ENCODE assay signal across 8 cellular contexts in the genomic region with DNA sequence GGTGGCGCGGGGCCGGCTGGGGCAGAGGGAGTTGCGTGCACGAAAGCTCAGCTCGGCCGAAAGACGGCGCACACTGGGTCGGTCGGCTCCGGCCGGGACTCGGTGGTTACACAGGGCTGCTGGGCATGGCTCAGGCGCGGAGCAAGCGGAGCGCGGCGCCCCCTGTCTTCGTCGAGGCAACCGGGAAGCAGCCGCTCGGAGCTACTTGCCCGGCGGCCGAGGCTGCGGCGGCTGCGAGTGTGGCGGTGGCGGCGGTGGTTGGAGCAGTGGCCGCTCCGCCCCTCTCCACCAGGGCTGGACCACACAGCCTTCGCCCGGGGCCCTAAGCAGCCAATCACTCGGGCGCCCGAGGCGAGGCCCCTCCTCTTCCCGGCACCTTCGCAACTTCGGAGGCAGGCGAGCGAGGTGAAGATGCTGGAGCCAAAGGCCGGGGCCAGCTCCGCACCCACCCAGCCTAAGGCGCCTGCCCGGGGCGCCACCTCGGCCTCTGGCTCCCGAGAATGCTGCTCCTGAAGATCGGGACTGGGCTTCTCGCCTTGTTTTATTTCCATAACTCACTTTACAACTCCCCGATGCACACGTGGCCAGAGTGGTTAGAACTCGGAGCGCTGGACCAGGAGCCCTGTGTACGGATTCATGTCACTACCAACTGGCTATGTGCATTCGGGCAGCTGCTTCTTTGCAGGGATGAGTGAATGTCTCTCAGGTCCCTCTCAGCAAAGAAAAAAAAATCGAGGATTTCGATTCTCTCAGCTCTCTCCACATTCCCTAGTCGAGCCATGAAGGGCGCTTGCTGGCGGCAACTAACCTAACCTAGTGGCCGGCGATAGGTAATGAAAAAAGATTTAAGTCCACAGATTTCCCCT. TPM values are rescaled to one million over a fixed set of nuclear protein-coding genes. Genes with fewer than 3 reads are reported as not detected.
A peak's percentile ranks its signal among the peaks of the same experiment; 100 is the strongest.
DNase-seq lines count a peak whose midpoint lies in the region; ATAC-seq and TF ChIP-seq lines count a peak whose summit lies in the region.

A gene (minus strand): TSS at position 241 of the 866 bp plus-strand sequence. CDS start 241 bp downstream, outside the sequence.

- DNase-seq in A673 (ENCODE audit: low spot score) (peak; percentile 91), NCI-H187 (lab: John Stamatoyannopoulos, UW) (peak; percentile 10 to 44), T-helper 9 cell (peak; percentile 40), brain microvascular endothelial cell (peak; percentile 85), sigmoid colon (peak; percentile 94)

- H3K36me3 ChIP-seq in A673 (ENCODE audit: insufficient read depth, low read length, poor library complexity, severe bottlenecking) = no peaks in the 10 kb centered on the region
- no peaks in the 10 kb centered on the region for H3K36me3 ChIP-seq in brain microvascular endothelial cell (replicated peaks)
- H3K36me3 ChIP-seq in iPS-15b (ENCODE audit: control insufficient read depth, insufficient read depth, low read length) = no peaks in the 10 kb centered on the region
- H3K36me3 ChIP-seq in sigmoid colon = peaks cover 0 to 7% (median 0%) of the 10 kb centered on the region in 4 donors

- CTCF ChIA-PET in A673 (lab: Charles Lee) = interaction anchor here (0.8 to 1.5 kb wide), 4 partner anchors 83 to 143 kb away, joined by 3 to 6 read pairs (median 4); no protein-coding TSS in a partner anchor

- intact Hi-C loops in A673 (cut with micrococcal nuclease; ENCODE audit: unreplicated experiment) = no loop called here
- intact Hi-C loops in sigmoid colon (cut with DNase I) = loop anchor here (1.0 to 5.0 kb wide), 4 partner anchors 108 to 318 kb away; a partner anchor contains a TSS

- 1 to 2% methylated on average over 69 of the region's 69 CpGs for WGBS in sigmoid colon, 2 donors

- no peak within 1 kb of the TSS for H3K9ac ChIP-seq in iPS-15b (ENCODE audit: low read depth, low read length)

- TF ChIP-seq EP300 in sigmoid colon (IDR thresholded peaks at IDR 0.05) = no peak

- BruUV-seq in A673 (replicated peaks; lab: Mats Ljungman, UMichigan) = no TSS peak

- H3K27ac ChIP-seq in A673 (ENCODE audit: low read depth, low read length, poor library complexity, severe bottlenecking) (no peak within 1 kb of the TSS), brain microvascular endothelial cell (no peak within 1 kb of the TSS), sigmoid colon (peak within 1 kb of the TSS in 3 of 4 donors; percentile 52 to 64 (median 58))

- H3K4me1 ChIP-seq in A673 (ENCODE audit: insufficient read depth, low read length, poor library complexity, severe bottlenecking) (peaks cover 6% of the 10 kb centered on the region), iPS-15b (ENCODE audit: control insufficient read depth, insufficient read depth, low read length) (peaks cover 7% of the 10 kb centered on the region), sigmoid colon (peaks cover 0 to 26% (median 22%) of the 10 kb centered on the region in 4 donors)

- H3K4me3 ChIP-seq in A673 (ENCODE audit: low read depth, low read length, poor library complexity, severe bottlenecking) (peak within 1 kb of the TSS; percentile 50), brain microvascular endothelial cell (ENCODE audit: low read depth, low read length) (peak within 1 kb of the TSS; percentile 53), iPS-15b (ENCODE audit: low read depth, low read length) (peak within 1 kb of the TSS; percentile 64), sigmoid colon (peak within 1 kb of the TSS; percentile 29 to 60 (median 54))

- no peak for TF ChIP-seq POLR2A in sigmoid colon (IDR thresholded peaks at IDR 0.05)

- ATAC-seq in GM18511 (IDR thresholded peaks at IDR 0.05; ENCODE audit: unreplicated experiment) (peak; percentile 82), HG02970 (IDR thresholded peaks at IDR 0.05; ENCODE audit: low FRiP score, unreplicated experiment) (peak; percentile 66)

- TF ChIP-seq CTCF in A673 (conservative IDR thresholded peaks at IDR 0.05; ENCODE audit: low read depth, low read length) (peak; percentile 72), brain microvascular endothelial cell (IDR thresholded peaks at IDR 0.05; ENCODE audit: low read depth, low read length, missing control alignments) (peak; percentile 64), sigmoid colon (IDR thresholded peaks at IDR 0.05) (peak; percentile 60 to 80 (median 73))

- H3K27me3 ChIP-seq in A673 (replicated peaks; ENCODE audit: insufficient read depth, low read depth, low read length, poor library complexity) (peaks cover 23% of the 10 kb centered on the region), brain microvascular endothelial cell (replicated peaks) (peaks cover 7% of the 10 kb centered on the region), iPS-15b (ENCODE audit: control insufficient read depth, insufficient read depth, low read length) (peaks cover 45% of the 10 kb centered on the region), sigmoid colon (peaks cover 0 to 20% (median 0%) of the 10 kb centered on the region in 3 donors)

- POLR2A ChIA-PET in A673 (lab: Charles Lee; ENCODE audit: low non-redundant PET) = interaction anchor here (0.6 kb wide), 1 partner anchor 40 kb away, joined by 4 read pairs; no protein-coding TSS in a partner anchor

- in situ Hi-C loops in brain microvascular endothelial cell (cut with HindIII; ENCODE audit: low pct_ligation_motif_present, low sequenced_read_pairs) = no loop called here

- no peaks in the 10 kb centered on the region for H3K9me3 ChIP-seq in A673 (ENCODE audit: low read depth, low read length, poor library complexity, severe bottlenecking)
- H3K9me3 ChIP-seq in iPS-15b (ENCODE audit: control insufficient read depth, insufficient read depth, low read length) = no peaks in the 10 kb centered on the region
- no peaks in the 10 kb centered on the region for H3K9me3 ChIP-seq in sigmoid colon

RNA-seq across cellular contexts. Expression of the gene that starts here (rescaled TPM):
- 0.09 and 0.11 TPM in 2 replicates for total RNA-seq in A673 (2021)
- 1 to 10 TPM in 1 of 4 donors, under 1 TPM in 3; 0.14 to 2.2 (median 0.26) TPM for total RNA-seq in sigmoid colon
- under 1 TPM in 1 of 3 donors, not detected in 2; 0.36 TPM for polyA plus RNA-seq in sigmoid colon

Comparison
In these comparisons a context has a peak if more than half of its experiments do, and no peak if none do; other contexts are left out.
1. Peak in DNase-seq and H3K4me3 ChIP-seq in A673; RNA of the gene not detected or under 1 TPM.
2. DNase-seq: peak in every context shown above with its lines; median percentile 94 in sigmoid colon; 91 in A673; 85 in brain microvascular endothelial cell; 40 in T-helper 9 cell; 27 in NCI-H187.
3. H3K27ac ChIP-seq: peak in sigmoid colon (3 of 4); none in A673 (single experiment) and brain microvascular endothelial cell (single experiment).
4. Peak in every context shown above with its lines, with median percentiles within 50 percentile points of each other: H3K4me3 ChIP-seq and CTCF ChIP-seq.